ENCODE assay signal across 8 cellular contexts in the genomic region with DNA sequence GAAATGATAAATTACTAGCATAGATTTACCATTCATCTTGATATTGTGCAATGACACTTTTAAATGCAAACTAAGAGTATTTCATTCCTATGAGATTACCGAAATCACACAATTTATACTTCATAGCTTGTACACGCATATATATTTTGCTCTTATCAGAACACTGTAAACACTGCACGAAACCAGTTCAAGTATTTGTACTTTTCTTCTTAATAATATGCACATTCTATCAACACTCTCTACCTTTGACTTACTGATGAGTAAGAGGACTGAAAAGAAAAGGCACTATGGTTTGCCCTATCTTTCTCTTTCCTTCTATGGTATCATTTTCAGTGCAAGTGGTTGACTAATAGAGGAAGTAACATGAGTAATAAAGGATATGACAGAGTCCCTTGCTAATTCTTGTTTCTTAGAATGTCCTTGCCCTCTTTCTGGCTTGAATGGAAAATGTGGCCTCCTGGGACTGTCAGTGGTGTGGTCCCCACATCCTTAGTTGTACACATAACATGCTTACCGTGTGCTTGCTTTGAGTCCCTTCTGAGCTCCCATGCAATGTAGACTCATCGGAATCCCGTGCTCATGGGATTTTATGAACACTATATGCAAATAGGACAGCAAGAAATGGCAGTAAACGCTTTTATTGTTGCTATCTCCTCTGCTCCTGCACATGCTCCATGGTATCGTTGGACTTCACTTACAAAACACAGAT.
A peak's percentile ranks its signal among the peaks of the same experiment; 100 is the strongest.
DNase-seq lines count a peak whose midpoint lies in the region; ATAC-seq and TF ChIP-seq lines count a peak whose summit lies in the region.

No MANE protein-coding gene starts in this region.

- no peaks in the 10 kb centered on the region for H3K79me2 ChIP-seq in DND-41 (ENCODE audit: insufficient read depth, low read length)

- ATAC-seq in DND-41 (ENCODE audit: insufficient read depth, low read depth) (peak; percentile 73), GM19463 (IDR thresholded peaks at IDR 0.05; ENCODE audit: unreplicated experiment) (peak; percentile 75), HG03469 (IDR thresholded peaks at IDR 0.05; ENCODE audit: unreplicated experiment) (peak; percentile 68), activated B cell treated with CpG ODN at 0.5 μM for 24 hours (ENCODE audit: low read depth) (peak; percentile 83)

- no peaks in the 10 kb centered on the region for H4K20me1 ChIP-seq in DND-41 (ENCODE audit: insufficient read depth, low read length)

- peak overlapping the region; percentile 9 for H3K4me3 Mint-ChIP-seq in activated B cell treated with CpG ODN at 0.5 μM for 24 hours

- no peaks in the 10 kb centered on the region for H3K36me3 Mint-ChIP-seq in activated B cell treated with CpG ODN at 0.5 μM for 24 hours (ENCODE audit: low read depth)

- WGBS in stomach, 5 donors: 50 to 57% (median 55%) methylated on average over 8 of the region's 8 CpGs

- no peak overlapping the region for H2AFZ ChIP-seq in DND-41 (ENCODE audit: low read depth, low read length)

- no peaks in the 10 kb centered on the region for H3K36me3 ChIP-seq in DND-41 (ENCODE audit: insufficient read depth, low read length)
- no peaks in the 10 kb centered on the region for H3K36me3 ChIP-seq in left ventricle myocardium inferior
- H3K36me3 ChIP-seq in stomach: no peaks in the 10 kb centered on the region

- H3K4me2 ChIP-seq in DND-41 (ENCODE audit: insufficient read depth, low read length): no peak overlapping the region

- peak; percentile 25 for DNase-seq in DND-41
- DNase-seq in activated B cell treated with CpG ODN at 0.5 μM for 24 hours: no peak
- DNase-seq in left ventricle myocardium inferior: no peak
- no peak for DNase-seq in stomach
- no peak for DNase-seq in NCI-H1048 (lab: John Stamatoyannopoulos, UW)
- DNase-seq in NCI-H2107 treated with DMSO at 0.1 percent for 48 hours (lab: John Stamatoyannopoulos, UW; ENCODE audit: unreplicated experiment): no peak

- TF ChIP-seq CTCF in DND-41 (IDR thresholded peaks at IDR 0.05; ENCODE audit: borderline replicate concordance, extremely low read depth, low read length, poor library complexity, severe bottlenecking) (no peak), activated B cell treated with CpG ODN at 0.5 μM for 24 hours (IDR thresholded peaks at IDR 0.05) (no peak), left ventricle myocardium inferior (IDR thresholded peaks at IDR 0.05; ENCODE audit: borderline replicate concordance) (no peak), stomach (IDR thresholded peaks at IDR 0.05) (no peak)

- TF ChIP-seq EP300 in stomach (IDR thresholded peaks at IDR 0.05): no peak

- no peak overlapping the region for H3K9ac ChIP-seq in DND-41 (ENCODE audit: low read depth, low read length)

- peaks cover 18% of the 10 kb centered on the region for H3K4me1 Mint-ChIP-seq in activated B cell treated with CpG ODN at 0.5 μM for 24 hours

- peaks cover 38% of the 10 kb centered on the region for H3K27me3 Mint-ChIP-seq in activated B cell treated with CpG ODN at 0.5 μM for 24 hours

- CTCF ChIA-PET in activated B cell treated with CpG ODN at 0.5 μM for 24 hours (lab: Charles Lee): no interaction called here

- POLR2A ChIA-PET in activated B cell treated with CpG ODN at 0.5 μM for 24 hours (lab: Charles Lee): no interaction called here

- peaks cover 5% of the 10 kb centered on the region for H3K27me3 ChIP-seq in DND-41 (ENCODE audit: insufficient read depth, low read length, poor library complexity)
- no peaks in the 10 kb centered on the region for H3K27me3 ChIP-seq in left ventricle myocardium inferior (ENCODE audit: low read depth)
- no peaks in the 10 kb centered on the region for H3K27me3 ChIP-seq in stomach

- H3K9me3 ChIP-seq in DND-41 (ENCODE audit: insufficient read depth, low read length, severe bottlenecking) (no peaks in the 10 kb centered on the region), left ventricle myocardium inferior (replicated peaks) (no peaks in the 10 kb centered on the region), stomach (no peaks in the 10 kb centered on the region)

- H3K4me3 ChIP-seq in DND-41 (ENCODE audit: low read depth in 1 of 2, low read length in 2 of 2): no peak overlapping the region
- no peak overlapping the region for H3K4me3 ChIP-seq in left ventricle myocardium inferior
- H3K4me3 ChIP-seq in stomach: no peak overlapping the region

- TF ChIP-seq POLR2A in stomach (IDR thresholded peaks at IDR 0.05): no peak

- intact Hi-C loops in activated B cell treated with CpG ODN at 0.5 μM for 24 hours (cut with micrococcal nuclease) (loop anchor here (1.0 to 2.0 kb wide), 2 partner anchors 93 to 133 kb away; no protein-coding TSS in a partner anchor), left ventricle myocardium inferior (cut with micrococcal nuclease) (no loop called here), stomach (cut with DNase I; ENCODE audit: low total_unique reads) (no loop called here)

- H3K4me1 ChIP-seq in DND-41 (ENCODE audit: insufficient read depth, low read length): no peaks in the 10 kb centered on the region
- H3K4me1 ChIP-seq in left ventricle myocardium inferior: peaks cover 33% of the 10 kb centered on the region
- peaks cover 0 to 14% (median 5%) of the 10 kb centered on the region in 4 donors for H3K4me1 ChIP-seq in stomach

- no peak overlapping the region for H3K27ac ChIP-seq in DND-41 (ENCODE audit: low read length)
- peak overlapping the region; percentile 43 for H3K27ac ChIP-seq in left ventricle myocardium inferior (replicated peaks)
- peak overlapping the region in 3 of 5 donors; percentile 13 to 35 (median 21) for H3K27ac ChIP-seq in stomach

- H3K27ac Mint-ChIP-seq in activated B cell treated with CpG ODN at 0.5 μM for 24 hours: peak overlapping the region; percentile 38

- H3K9me3 Mint-ChIP-seq in activated B cell treated with CpG ODN at 0.5 μM for 24 hours: peaks cover 7% of the 10 kb centered on the region
